In the genomic region with DNA sequence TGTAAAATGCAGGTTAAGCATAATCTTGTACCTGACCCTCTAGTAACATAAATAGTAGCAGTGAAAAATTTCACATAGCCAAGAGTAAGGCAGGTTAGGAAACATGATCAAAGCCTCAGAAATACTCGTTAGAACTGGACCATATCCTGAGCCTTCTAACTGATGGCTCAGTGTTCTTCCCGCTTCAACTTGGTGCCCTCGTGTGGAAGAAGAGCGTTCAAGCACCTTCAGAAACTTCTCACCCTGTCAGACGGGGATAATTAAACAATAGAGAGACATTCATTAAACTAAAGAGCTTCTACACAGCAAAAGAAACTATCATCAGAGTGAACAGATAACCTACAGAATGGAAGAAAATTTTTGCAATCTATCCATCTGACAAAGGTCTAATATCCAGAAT, we compare ENCODE assay signal across 7 cellular contexts.
DNase-seq lines count a peak whose midpoint lies in the region; ATAC-seq and TF ChIP-seq lines count a peak whose summit lies in the region.

No MANE protein-coding gene starts in this region.

- DNase-seq in EH (ENCODE audit: low read depth) (peak; percentile 57), HuH-7 (ENCODE audit: low spot score) (peak; percentile 65), RWPE2 (ENCODE audit: low spot score) (no peak), epithelial cell of proximal tubule (ENCODE audit: low read depth) (no peak), psoas muscle (no peak), GM19240 (ENCODE audit: insufficient read length, low spot score) (no peak)
- DNase-seq in activated CD8-positive, alpha-beta memory T cell treated with anti-CD3 and anti-CD28 coated beads, Interleukin-2, amount 50 U/mL, for 48 hours, result no peak

- peak; percentile 75 for ATAC-seq in RWPE2 (ENCODE audit: low read depth)
- no peak for ATAC-seq in psoas muscle

- H3K27ac ChIP-seq in RWPE2 (ENCODE audit: poor library complexity, severe bottlenecking) (no peak overlapping the region), psoas muscle (no peak overlapping the region)

- WGBS in psoas muscle, 3 donors, result 14 to 16% (median 15%) methylated on average over 5 of the region's 5 CpGs

- H3K27me3 ChIP-seq in RWPE2 (ENCODE audit: insufficient read depth, poor library complexity, severe bottlenecking), result no peaks in the 10 kb centered on the region
- no peaks in the 10 kb centered on the region for H3K27me3 ChIP-seq in psoas muscle (ENCODE audit: insufficient read depth in 3 of 3, low read length in 2 of 3)

- H3K9me3 ChIP-seq in RWPE2 (ENCODE audit: severe bottlenecking), result no peaks in the 10 kb centered on the region
- no peaks in the 10 kb centered on the region for H3K9me3 ChIP-seq in psoas muscle

- H3K36me3 ChIP-seq in RWPE2 (ENCODE audit: low read depth) (peaks cover 99% of the 10 kb centered on the region), psoas muscle (ENCODE audit: insufficient read depth in 1 of 2, low read depth in 1 of 2) (peaks cover 3 to 13% of the 10 kb centered on the region in 2 donors)

- no peak overlapping the region for H3K4me3 ChIP-seq in RWPE2 (ENCODE audit: severe bottlenecking)
- H3K4me3 ChIP-seq in epithelial cell of proximal tubule (ENCODE audit: low read depth, low read length), result no peak overlapping the region
- H3K4me3 ChIP-seq in psoas muscle, result no peak overlapping the region

- H3K4me1 ChIP-seq in RWPE2 (ENCODE audit: insufficient read depth, poor library complexity, severe bottlenecking), result no peaks in the 10 kb centered on the region
- H3K4me1 ChIP-seq in psoas muscle, result no peaks in the 10 kb centered on the region

- peak; percentile 69 for TF ChIP-seq CTCF in RWPE2 (IDR thresholded peaks at IDR 0.05; ENCODE audit: poor library complexity, severe bottlenecking)
- peak; percentile 62 for TF ChIP-seq CTCF in epithelial cell of proximal tubule (conservative IDR thresholded peaks at IDR 0.05; ENCODE audit: low read depth, low read length)
- peak; percentile 42 for TF ChIP-seq CTCF in psoas muscle (IDR thresholded peaks at IDR 0.05)

- intact Hi-C loops in psoas muscle (cut with DNase I), result loop anchor here in 1 of 2 donors (5.0 kb wide), 1 partner anchor 705 kb away; no protein-coding TSS in a partner anchor

Comparison
In these comparisons a context has a peak if more than half of its experiments do, and no peak if none do; other contexts are left out.
1. DNase-seq: peak in EH (single experiment) and HuH-7 (single experiment); none in RWPE2 (single experiment), epithelial cell of proximal tubule (single experiment), psoas muscle (0 of 2), GM19240 (single experiment) and activated CD8-positive, alpha-beta memory T cell treated with anti-CD3 and anti-CD28 coated beads, Interleukin-2, amount 50 U/mL, for 48 hours (single experiment).
2. Peak in every context shown above with its lines, with median percentiles within 50 percentile points of each other: CTCF ChIP-seq.